9 cellular contexts compared by ENCODE assay signal in the genomic region with DNA sequence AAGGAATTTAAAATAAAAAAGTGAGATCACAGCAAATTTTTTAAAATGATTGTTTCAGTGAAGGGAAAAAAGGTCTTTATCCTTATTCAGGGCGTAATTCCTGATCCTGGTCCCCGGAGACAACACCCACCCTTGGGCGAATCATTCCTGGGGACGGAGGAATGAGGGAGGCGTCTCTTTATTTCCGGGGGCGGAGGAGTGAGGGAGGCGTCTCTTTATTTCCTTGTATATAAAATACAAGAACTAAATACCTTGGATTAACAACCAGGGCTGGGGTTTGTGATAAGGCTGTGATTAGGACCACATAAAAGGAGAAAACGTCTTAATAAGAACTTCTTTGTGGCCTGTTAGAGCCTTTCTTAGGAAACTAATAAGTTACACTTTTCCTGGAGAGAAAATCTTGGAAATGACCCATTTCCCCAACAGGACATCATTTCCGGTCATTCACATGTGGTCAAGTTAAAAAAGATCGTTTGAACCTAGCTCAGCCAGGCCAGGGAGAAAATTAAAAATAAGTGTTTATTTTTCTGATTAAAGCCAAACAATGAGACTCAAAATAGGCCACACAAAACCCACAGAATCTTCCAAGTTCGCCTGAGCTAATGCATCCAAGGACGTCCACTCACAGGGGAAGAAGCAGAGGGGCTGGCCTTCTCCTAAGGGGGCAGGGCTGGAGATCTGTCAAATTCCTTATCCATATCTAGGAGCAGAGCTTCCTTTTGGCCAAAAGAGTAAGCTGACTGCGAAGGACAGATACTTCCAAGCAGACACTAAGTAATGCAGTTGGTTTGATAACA.
DNase-seq lines count a peak whose midpoint lies in the region; TF ChIP-seq lines count a peak whose summit lies in the region.
"Had no signal": no experiment of that assay in that cellular context is flagged by ENCODE, and none has a peak within 500 bp of the region (broad histone marks: within the 10 kb centered on the region; RNA-seq: fewer than 3 reads in every experiment).

No MANE protein-coding gene starts in this region.

- no peaks in the 10 kb centered on the region for H3K9me3 ChIP-seq in cardiac muscle cell (ENCODE audit: low read depth)

- H3K27ac ChIP-seq in cardiac muscle cell, result peak overlapping the region; percentile 87
- peak overlapping the region; percentile 16 for H3K27ac ChIP-seq in rectal smooth muscle tissue (ENCODE audit: low read depth, low read length)

- TF ChIP-seq CTCF in cardiac muscle cell (IDR thresholded peaks at IDR 0.05; ENCODE audit: low read depth, low read length), result no peak

- H3K9ac ChIP-seq in rectal smooth muscle tissue (ENCODE audit: low read length), result no peak overlapping the region

- no peak overlapping the region for H3K4me3 ChIP-seq in cardiac muscle cell
- no peak overlapping the region for H3K4me3 ChIP-seq in rectal smooth muscle tissue (ENCODE audit: low read length)

- H3K4me1 ChIP-seq in cardiac muscle cell (ENCODE audit: low read depth) (peaks cover 32% of the 10 kb centered on the region), rectal smooth muscle tissue (ENCODE audit: control insufficient read depth, insufficient read depth, low read length) (peaks cover 25% of the 10 kb centered on the region)

- no peaks in the 10 kb centered on the region for H3K36me3 ChIP-seq in cardiac muscle cell
- no peaks in the 10 kb centered on the region for H3K36me3 ChIP-seq in rectal smooth muscle tissue (ENCODE audit: control insufficient read depth, insufficient read depth, low read length)

- no peaks in the 10 kb centered on the region for H3K27me3 ChIP-seq in cardiac muscle cell
- no peaks in the 10 kb centered on the region for H3K27me3 ChIP-seq in rectal smooth muscle tissue (ENCODE audit: control insufficient read depth, insufficient read depth, low read length)

- DNase-seq in ELF-1 (ENCODE audit: low read depth, low spot score) (peak; percentile 44), astrocyte of the hippocampus (ENCODE audit: low read depth, low spot score) (peak; percentile 40), cardiac muscle cell (ENCODE audit: low read depth in 1 of 2, low spot score in 1 of 2) (peak in 1 of 2 donors; percentile 38), NK-92 (lab: John Stamatoyannopoulos, UW; ENCODE audit: unreplicated experiment) (no peak), iPS-NIHi11 (ENCODE audit: low spot score) (no peak), NCI-H345 (lab: John Stamatoyannopoulos, UW) (no peak), activated gamma-delta T cell treated with Interleukin-2 at 50 U/mL for 16 hours (no peak)
- DNase-seq: NCI-H524 had no signal

Comparison
In these comparisons a context has a peak if more than half of its experiments do, and no peak if none do; other contexts are left out.
1. DNase-seq: peak in ELF-1 (single experiment) and astrocyte of the hippocampus (single experiment); none in NK-92 (single experiment), iPS-NIHi11 (single experiment), NCI-H345 (single experiment) and activated gamma-delta T cell treated with Interleukin-2 at 50 U/mL for 16 hours (single experiment).